ENCODE assay signal across 16 cellular contexts in the genomic region with DNA sequence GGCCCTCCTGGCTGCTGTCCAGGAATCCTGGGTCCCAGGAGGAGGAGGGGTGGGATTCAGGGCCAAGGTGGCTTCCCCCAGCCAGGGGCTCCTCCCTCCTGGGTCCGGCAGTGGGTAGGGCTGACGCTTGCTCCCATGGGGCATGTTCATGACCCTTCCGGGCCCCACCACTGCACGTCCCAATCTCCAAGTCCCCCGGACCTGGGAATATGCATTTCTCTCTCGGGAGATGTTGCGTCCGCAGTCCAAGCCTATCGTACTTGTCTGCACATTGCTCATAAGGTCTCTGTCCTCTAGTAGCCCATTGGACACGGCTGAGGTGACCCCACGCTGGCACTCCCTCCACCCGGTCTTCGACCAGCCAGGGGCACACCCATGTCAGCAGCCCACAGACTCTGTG.
"Had no signal": no experiment of that assay in that cellular context is flagged by ENCODE, and none has a peak within 500 bp of the region (broad histone marks: within the 10 kb centered on the region; RNA-seq: fewer than 3 reads in every experiment).

No MANE protein-coding gene starts in this region.

- DNase-seq: cerebellar nuclear complex; colonic mucosa; effector CD4-positive, alpha-beta T cell; foreskin melanocyte; natural killer cell; occipital lobe; small intestine; stimulated activated CD4-positive, alpha-beta T cell treated with anti-CD3 and anti-CD28 coated beads, Interleukin-2, amount 100 ng/mL, for 48 hours; stimulated activated naive CD8-positive, alpha-beta T cell treated with anti-CD3 and anti-CD28 coated beads, Interleukin-15, Interleukin-2, amounts not matched to agents 100 U/mL and 50 U/mL, for 24 hours; upper lobe of right lung had no signal

- H3K27me3 ChIP-seq: colonic mucosa, vagina had no signal

- H3K4me3 Mint-ChIP-seq: mesothelial cell of epicardium, natural killer cell, neural crest cell had no signal

- H3K4me1 Mint-ChIP-seq: mesothelial cell of epicardium, natural killer cell, neural crest cell had no signal

- H3K27ac ChIP-seq: colonic mucosa, hepatocyte, suprapubic skin, tibial nerve, upper lobe of right lung, vagina had no signal

- H3K36me3 Mint-ChIP-seq: mesothelial cell of epicardium, natural killer cell had no signal

- H3K4me1 ChIP-seq: colonic mucosa, tibial nerve, upper lobe of right lung, vagina had no signal

- H3K36me3 ChIP-seq: colonic mucosa, suprapubic skin, tibial nerve, upper lobe of right lung, vagina had no signal

- H3K27ac Mint-ChIP-seq: mesothelial cell of epicardium, natural killer cell had no signal

- H3K4me3 ChIP-seq: colonic mucosa, hepatocyte, suprapubic skin, tibial nerve, upper lobe of right lung, vagina had no signal

- ATAC-seq: natural killer cell; stimulated activated naive CD8-positive, alpha-beta T cell treated with anti-CD3 and anti-CD28 coated beads, Interleukin-15, Interleukin-2, amounts not matched to agents 100 U/mL and 50 U/mL, for 24 hours; upper lobe of right lung had no signal

- H3K9me3 Mint-ChIP-seq: mesothelial cell of epicardium, natural killer cell, neural crest cell had no signal

- H3K9me3 ChIP-seq: colonic mucosa, suprapubic skin, tibial nerve, upper lobe of right lung, vagina had no signal
